In genomic region chr6:158460602-158461092, GRCh38 we compare ENCODE assay signal across 15 cellular contexts.
DNase-seq lines count a peak whose midpoint lies in the region; ATAC-seq and TF ChIP-seq lines count a peak whose summit lies in the region.
"Had no signal": no experiment of that assay in that cellular context is flagged by ENCODE, and none has a peak within 500 bp of the region (broad histone marks: within the 10 kb centered on the region; RNA-seq: fewer than 3 reads in every experiment).

No MANE protein-coding gene starts in this region.

- no peak for ATAC-seq in HG02938 (IDR thresholded peaks at IDR 0.05; ENCODE audit: unreplicated experiment)
- ATAC-seq in GM18858 (IDR thresholded peaks at IDR 0.05; ENCODE audit: unreplicated experiment) = no peak
- ATAC-seq: stimulated activated naive CD8-positive, alpha-beta T cell treated with anti-CD3 and anti-CD28 coated beads, Interleukin-15, Interleukin-2, amounts not matched to agents 100 U/mL and 50 U/mL, for 24 hours; WTC11 had no signal

- no peak for TF ChIP-seq CTCF in choroid plexus epithelial cell (conservative IDR thresholded peaks at IDR 0.05; ENCODE audit: low read depth, low read length)

- no peak overlapping the region for H3K4me3 ChIP-seq in choroid plexus epithelial cell (ENCODE audit: low read depth, low read length)

- DNase-seq in Daoy (ENCODE audit: low read depth) (peak; percentile 26), MV-4-11 (lab: John Stamatoyannopoulos, UW) (peak; percentile 29), choroid plexus epithelial cell (ENCODE audit: low read depth) (peak; percentile 29), myocyte (ENCODE audit: low read depth) (peak; percentile 26), medulla oblongata (ENCODE audit: extremely low spot score) (no peak), Kasumi-1 (lab: John Stamatoyannopoulos, UW) (no peak)
- DNase-seq: amygdala; mesendoderm; NCI-H1694; SHP77 treated with DMSO at 0.1 percent for 48 hours; stimulated activated CD4-positive, alpha-beta T cell treated with anti-CD3 and anti-CD28 coated beads, Interleukin-4, amount 100 ng/mL, for 24 hours; stimulated activated naive CD8-positive, alpha-beta T cell treated with anti-CD3 and anti-CD28 coated beads, Interleukin-15, Interleukin-2, amounts not matched to agents 100 U/mL and 50 U/mL, for 24 hours had no signal

Comparison
In these comparisons a context has a peak if more than half of its experiments do, and no peak if none do; other contexts are left out.
1. DNase-seq: peak in Daoy (single experiment), MV-4-11 (single experiment), choroid plexus epithelial cell (single experiment) and myocyte (single experiment); none in medulla oblongata (single experiment) and Kasumi-1 (0 of 2).